ENCODE assay signal across 8 cellular contexts in the genomic region with DNA sequence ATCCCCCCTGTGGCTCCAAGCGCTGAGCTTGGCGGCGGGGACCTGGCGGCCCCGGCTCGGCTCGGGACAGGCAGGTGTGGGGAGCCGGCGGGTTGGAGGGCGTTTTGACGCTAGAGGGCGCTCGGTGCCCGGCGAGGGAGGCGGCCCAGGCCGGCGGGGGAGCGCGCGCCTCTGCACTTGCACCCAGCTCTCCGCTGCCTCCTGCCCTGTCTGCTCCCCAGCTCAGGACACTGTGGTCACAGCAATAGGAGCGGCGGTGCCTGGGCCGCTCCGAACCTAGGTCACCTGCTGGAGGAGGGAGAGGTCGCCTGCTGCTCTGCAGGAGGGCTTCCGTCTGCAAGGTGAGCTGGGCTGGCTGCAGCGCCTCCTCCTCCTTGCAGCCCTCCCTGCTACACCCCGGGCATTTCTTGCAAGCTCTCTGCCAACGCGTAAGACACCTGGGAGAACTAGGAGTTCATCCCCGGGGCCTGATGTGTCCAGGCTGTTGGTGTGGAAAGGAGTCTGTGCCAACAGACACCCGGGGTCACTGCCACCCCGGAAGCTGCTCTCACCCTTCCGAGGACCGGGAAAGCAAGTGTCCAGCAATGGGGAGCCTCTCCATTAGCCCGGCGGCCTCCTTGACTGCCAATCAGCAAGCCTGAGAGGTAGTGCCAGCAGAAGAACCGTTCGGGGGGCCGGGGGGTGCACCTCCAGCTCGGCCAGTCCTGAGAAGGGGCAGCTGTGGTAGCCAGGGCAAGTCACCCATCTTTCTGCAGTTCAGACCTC.
DNase-seq lines count a peak whose midpoint lies in the region; ATAC-seq and TF ChIP-seq lines count a peak whose summit lies in the region.

No MANE protein-coding gene starts in this region.

- no peak for ATAC-seq in HG02870 (IDR thresholded peaks at IDR 0.05; ENCODE audit: unreplicated experiment)

- DNase-seq in Daoy (ENCODE audit: low read depth) (peak; percentile 64), HuH-7.5 (ENCODE audit: low spot score) (peak; percentile 84), foreskin fibroblast (peak in 1 of 2 donors; percentile 3), nucleus accumbens (lab: John Stamatoyannopoulos, UW) (peak in 46 of 56 donors; percentile 0 to 75 (median 35)), NCI-H510A treated with DMSO at 0.1 percent for 48 hours (lab: John Stamatoyannopoulos, UW) (no peak)
- DNase-seq in activated CD4-positive, alpha-beta T cell treated with anti-CD3 and anti-CD28 coated beads, Interleukin-2, amount 50 U/mL, for 48 hours, result peak; percentile 54 to 56
- no peak for DNase-seq in activated CD4-positive, CD25-positive, alpha-beta regulatory T cell (lab: John Stamatoyannopoulos, UW)

- TF ChIP-seq CTCF in foreskin fibroblast (IDR thresholded peaks at IDR 0.05; ENCODE audit: low read depth, low read length), result peak; percentile 45

- H3K4me3 ChIP-seq in foreskin fibroblast (ENCODE audit: low read depth in 1 of 2, low read length in 2 of 2), result no peak overlapping the region

Comparison
In these comparisons a context has a peak if more than half of its experiments do, and no peak if none do; other contexts are left out.
1. DNase-seq: peak in Daoy (single experiment), HuH-7.5 (single experiment), activated CD4-positive, alpha-beta T cell treated with anti-CD3 and anti-CD28 coated beads, Interleukin-2, amount 50 U/mL, for 48 hours (2 of 2) and nucleus accumbens (46 of 56); none in NCI-H510A treated with DMSO at 0.1 percent for 48 hours (single experiment) and activated CD4-positive, CD25-positive, alpha-beta regulatory T cell (0 of 4).